1 cellular context compared by ENCODE assay signal in the genomic region with DNA sequence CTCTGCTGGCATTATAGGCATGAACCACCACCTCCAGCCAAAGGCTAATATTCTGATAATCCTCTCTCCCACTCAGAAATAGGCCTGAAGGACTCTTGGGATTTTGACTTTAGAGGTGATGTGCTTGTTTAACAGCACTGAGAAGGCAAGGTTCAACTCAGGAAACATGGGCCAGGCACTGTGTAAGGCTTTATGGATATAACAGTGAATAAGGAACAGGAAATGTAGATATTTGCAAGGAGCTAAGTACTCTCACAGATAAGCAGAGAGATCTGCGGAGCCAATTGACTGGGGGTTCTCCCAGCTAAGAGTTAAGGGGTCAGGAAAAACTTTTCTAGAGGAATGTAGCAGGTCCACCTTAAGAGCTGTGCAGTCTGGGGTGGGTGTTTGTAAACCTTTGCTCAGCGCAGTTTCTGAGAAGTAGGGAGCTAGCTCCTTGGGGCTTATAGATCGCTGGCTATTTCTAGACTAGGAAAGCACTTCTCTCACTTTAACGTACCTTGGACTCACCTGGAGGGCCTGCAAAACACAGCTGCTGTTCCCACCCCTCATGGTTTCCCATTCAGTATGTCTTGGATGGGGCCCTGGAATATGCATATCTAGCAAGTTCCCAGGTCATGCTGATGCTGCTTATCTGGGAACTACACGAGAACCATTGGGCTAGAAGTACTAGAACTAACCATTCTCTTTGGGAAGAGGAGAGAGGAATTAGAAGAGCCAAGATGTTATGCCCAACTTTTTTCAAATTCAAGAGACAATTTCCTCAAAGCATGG.
TF ChIP-seq lines count a peak whose summit lies in the region.

No MANE protein-coding gene starts in this region.

TF ChIP-seq in K562, 482 proteins besides CTCF, POLR2A, EP300 and RAD21 (continues in another document):
- TF ChIP-seq, protein P1, sequence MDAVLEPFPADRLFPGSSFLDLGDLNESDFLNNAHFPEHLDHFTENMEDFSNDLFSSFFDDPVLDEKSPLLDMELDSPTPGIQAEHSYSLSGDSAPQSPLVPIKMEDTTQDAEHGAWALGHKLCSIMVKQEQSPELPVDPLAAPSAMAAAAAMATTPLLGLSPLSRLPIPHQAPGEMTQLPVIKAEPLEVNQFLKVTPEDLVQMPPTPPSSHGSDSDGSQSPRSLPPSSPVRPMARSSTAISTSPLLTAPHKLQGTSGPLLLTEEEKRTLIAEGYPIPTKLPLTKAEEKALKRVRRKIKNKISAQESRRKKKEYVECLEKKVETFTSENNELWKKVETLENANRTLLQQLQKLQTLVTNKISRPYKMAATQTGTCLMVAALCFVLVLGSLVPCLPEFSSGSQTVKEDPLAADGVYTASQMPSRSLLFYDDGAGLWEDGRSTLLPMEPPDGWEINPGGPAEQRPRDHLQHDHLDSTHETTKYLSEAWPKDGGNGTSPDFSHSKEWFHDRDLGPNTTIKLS (IDR thresholded peaks at IDR 0.05; ENCODE audit: borderline replicate concordance, low read depth), result no peak; the same call in 1 of the 2 replicates
- TF ChIP-seq, protein P2, sequence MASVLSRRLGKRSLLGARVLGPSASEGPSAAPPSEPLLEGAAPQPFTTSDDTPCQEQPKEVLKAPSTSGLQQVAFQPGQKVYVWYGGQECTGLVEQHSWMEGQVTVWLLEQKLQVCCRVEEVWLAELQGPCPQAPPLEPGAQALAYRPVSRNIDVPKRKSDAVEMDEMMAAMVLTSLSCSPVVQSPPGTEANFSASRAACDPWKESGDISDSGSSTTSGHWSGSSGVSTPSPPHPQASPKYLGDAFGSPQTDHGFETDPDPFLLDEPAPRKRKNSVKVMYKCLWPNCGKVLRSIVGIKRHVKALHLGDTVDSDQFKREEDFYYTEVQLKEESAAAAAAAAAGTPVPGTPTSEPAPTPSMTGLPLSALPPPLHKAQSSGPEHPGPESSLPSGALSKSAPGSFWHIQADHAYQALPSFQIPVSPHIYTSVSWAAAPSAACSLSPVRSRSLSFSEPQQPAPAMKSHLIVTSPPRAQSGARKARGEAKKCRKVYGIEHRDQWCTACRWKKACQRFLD (CRISPR knock-in tag; IDR thresholded peaks at IDR 0.05), result no peak
- TF ChIP-seq, protein P3, sequence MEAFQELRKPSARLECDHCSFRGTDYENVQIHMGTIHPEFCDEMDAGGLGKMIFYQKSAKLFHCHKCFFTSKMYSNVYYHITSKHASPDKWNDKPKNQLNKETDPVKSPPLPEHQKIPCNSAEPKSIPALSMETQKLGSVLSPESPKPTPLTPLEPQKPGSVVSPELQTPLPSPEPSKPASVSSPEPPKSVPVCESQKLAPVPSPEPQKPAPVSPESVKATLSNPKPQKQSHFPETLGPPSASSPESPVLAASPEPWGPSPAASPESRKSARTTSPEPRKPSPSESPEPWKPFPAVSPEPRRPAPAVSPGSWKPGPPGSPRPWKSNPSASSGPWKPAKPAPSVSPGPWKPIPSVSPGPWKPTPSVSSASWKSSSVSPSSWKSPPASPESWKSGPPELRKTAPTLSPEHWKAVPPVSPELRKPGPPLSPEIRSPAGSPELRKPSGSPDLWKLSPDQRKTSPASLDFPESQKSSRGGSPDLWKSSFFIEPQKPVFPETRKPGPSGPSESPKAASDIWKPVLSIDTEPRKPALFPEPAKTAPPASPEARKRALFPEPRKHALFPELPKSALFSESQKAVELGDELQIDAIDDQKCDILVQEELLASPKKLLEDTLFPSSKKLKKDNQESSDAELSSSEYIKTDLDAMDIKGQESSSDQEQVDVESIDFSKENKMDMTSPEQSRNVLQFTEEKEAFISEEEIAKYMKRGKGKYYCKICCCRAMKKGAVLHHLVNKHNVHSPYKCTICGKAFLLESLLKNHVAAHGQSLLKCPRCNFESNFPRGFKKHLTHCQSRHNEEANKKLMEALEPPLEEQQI (IDR thresholded peaks at IDR 0.05), result no peak
- TF ChIP-seq HNRNPUL1 (IDR thresholded peaks at IDR 0.05; ENCODE audit: low read length), result no peak
- peak; percentile 5; the same call in 1 of the 2 replicates for TF ChIP-seq DPF2 (IDR thresholded peaks at IDR 0.05)
- TF ChIP-seq, protein P4, sequence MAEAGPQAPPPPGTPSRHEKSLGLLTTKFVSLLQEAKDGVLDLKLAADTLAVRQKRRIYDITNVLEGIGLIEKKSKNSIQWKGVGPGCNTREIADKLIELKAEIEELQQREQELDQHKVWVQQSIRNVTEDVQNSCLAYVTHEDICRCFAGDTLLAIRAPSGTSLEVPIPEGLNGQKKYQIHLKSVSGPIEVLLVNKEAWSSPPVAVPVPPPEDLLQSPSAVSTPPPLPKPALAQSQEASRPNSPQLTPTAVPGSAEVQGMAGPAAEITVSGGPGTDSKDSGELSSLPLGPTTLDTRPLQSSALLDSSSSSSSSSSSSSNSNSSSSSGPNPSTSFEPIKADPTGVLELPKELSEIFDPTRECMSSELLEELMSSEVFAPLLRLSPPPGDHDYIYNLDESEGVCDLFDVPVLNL (CRISPR knock-in tag; IDR thresholded peaks at IDR 0.05; ENCODE audit: low read depth), result no peak
- TF ChIP-seq MAZ (CRISPR knock-in tag; conservative IDR thresholded peaks at IDR 0.05 in 1 of 2, IDR thresholded peaks at IDR 0.05 in 1 of 2), result 0 out of 4 replicates have a peak, but pooled peaks of 1 of the 2 experiments have one; percentile 17
- no peak for TF ChIP-seq HOXB6 (CRISPR knock-in tag; IDR thresholded peaks at IDR 0.05; ENCODE audit: borderline replicate concordance)
- TF ChIP-seq MAFF (IDR thresholded peaks at IDR 0.05; ENCODE audit: low read length), result peak; percentile 11; the same call in 1 of the 2 replicates
- no peak for TF ChIP-seq SNIP1 (IDR thresholded peaks at IDR 0.05; ENCODE audit: low read depth)
- no peak for TF ChIP-seq ATF7 (IDR thresholded peaks at IDR 0.05)
- TF ChIP-seq SRSF3 (IDR thresholded peaks at IDR 0.05; ENCODE audit: insufficient read depth, low read length), result no peak
- TF ChIP-seq RBM22 (IDR thresholded peaks at IDR 0.05; ENCODE audit: low read depth, low read length, poor library complexity, severe bottlenecking), result no peak
- no peak for TF ChIP-seq SMARCA4 (IDR thresholded peaks at IDR 0.05)
- no peak for TF ChIP-seq TEAD1 (CRISPR knock-in tag; IDR thresholded peaks at IDR 0.05)
- peak; percentile 52 for TF ChIP-seq CBFA2T3 (IDR thresholded peaks at IDR 0.05)
- TF ChIP-seq, protein P5, sequence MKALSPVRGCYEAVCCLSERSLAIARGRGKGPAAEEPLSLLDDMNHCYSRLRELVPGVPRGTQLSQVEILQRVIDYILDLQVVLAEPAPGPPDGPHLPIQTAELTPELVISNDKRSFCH (CRISPR knock-in tag; IDR thresholded peaks at IDR 0.05), result no peak
- TF ChIP-seq, protein P5 (tag; IDR thresholded peaks at IDR 0.05), result 0 out of 2 replicates have a peak, but pooled peaks have one; percentile 39
- TF ChIP-seq SAP30 (IDR thresholded peaks at IDR 0.05; ENCODE audit: borderline replicate concordance, insufficient read depth, low read depth, low read length, poor library complexity, severe bottlenecking), result no peak
- TF ChIP-seq, protein P6, sequence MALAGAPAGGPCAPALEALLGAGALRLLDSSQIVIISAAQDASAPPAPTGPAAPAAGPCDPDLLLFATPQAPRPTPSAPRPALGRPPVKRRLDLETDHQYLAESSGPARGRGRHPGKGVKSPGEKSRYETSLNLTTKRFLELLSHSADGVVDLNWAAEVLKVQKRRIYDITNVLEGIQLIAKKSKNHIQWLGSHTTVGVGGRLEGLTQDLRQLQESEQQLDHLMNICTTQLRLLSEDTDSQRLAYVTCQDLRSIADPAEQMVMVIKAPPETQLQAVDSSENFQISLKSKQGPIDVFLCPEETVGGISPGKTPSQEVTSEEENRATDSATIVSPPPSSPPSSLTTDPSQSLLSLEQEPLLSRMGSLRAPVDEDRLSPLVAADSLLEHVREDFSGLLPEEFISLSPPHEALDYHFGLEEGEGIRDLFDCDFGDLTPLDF (CRISPR knock-in tag; IDR thresholded peaks at IDR 0.05), result no peak
- no peak for TF ChIP-seq GABPB2 (CRISPR knock-in tag; conservative IDR thresholded peaks at IDR 0.05)
- no peak for TF ChIP-seq ETV6 (IDR thresholded peaks at IDR 0.05; ENCODE audit: borderline replicate concordance in 1 of 2, low read depth in 2 of 2, low read length in 1 of 2)
- no peak for TF ChIP-seq ETV6 (CRISPR knock-in tag; IDR thresholded peaks at IDR 0.05; ENCODE audit: borderline replicate concordance)
- TF ChIP-seq, protein P7, sequence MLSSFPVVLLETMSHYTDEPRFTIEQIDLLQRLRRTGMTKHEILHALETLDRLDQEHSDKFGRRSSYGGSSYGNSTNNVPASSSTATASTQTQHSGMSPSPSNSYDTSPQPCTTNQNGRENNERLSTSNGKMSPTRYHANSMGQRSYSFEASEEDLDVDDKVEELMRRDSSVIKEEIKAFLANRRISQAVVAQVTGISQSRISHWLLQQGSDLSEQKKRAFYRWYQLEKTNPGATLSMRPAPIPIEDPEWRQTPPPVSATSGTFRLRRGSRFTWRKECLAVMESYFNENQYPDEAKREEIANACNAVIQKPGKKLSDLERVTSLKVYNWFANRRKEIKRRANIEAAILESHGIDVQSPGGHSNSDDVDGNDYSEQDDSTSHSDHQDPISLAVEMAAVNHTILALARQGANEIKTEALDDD (IDR thresholded peaks at IDR 0.05), result no peak
- no peak for TF ChIP-seq RBM14 (IDR thresholded peaks at IDR 0.05; ENCODE audit: borderline replicate concordance, insufficient read depth, low read depth, low read length)
- TF ChIP-seq NR1H2 (CRISPR knock-in tag; IDR thresholded peaks at IDR 0.05), result no peak
- 0 out of 2 replicates have a peak, but pooled peaks have one; percentile 35 for TF ChIP-seq RB1 (IDR thresholded peaks at IDR 0.05; ENCODE audit: low read depth)
- TF ChIP-seq HNRNPH1 (optimal IDR thresholded peaks at IDR 0.05; ENCODE audit: low read depth, low read length), result no peak
- TF ChIP-seq, protein P8, sequence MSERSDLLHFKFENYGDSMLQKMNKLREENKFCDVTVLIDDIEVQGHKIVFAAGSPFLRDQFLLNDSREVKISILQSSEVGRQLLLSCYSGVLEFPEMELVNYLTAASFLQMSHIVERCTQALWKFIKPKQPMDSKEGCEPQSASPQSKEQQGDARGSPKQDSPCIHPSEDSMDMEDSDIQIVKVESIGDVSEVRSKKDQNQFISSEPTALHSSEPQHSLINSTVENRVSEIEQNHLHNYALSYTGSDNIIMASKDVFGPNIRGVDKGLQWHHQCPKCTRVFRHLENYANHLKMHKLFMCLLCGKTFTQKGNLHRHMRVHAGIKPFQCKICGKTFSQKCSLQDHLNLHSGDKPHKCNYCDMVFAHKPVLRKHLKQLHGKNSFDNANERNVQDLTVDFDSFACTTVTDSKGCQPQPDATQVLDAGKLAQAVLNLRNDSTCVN (CRISPR knock-in tag; IDR thresholded peaks at IDR 0.05), result no peak
- no peak for TF ChIP-seq ZNF184 (CRISPR knock-in tag; IDR thresholded peaks at IDR 0.05)
- no peak for TF ChIP-seq KLF16 (IDR thresholded peaks at IDR 0.05)
- TF ChIP-seq, protein P9, sequence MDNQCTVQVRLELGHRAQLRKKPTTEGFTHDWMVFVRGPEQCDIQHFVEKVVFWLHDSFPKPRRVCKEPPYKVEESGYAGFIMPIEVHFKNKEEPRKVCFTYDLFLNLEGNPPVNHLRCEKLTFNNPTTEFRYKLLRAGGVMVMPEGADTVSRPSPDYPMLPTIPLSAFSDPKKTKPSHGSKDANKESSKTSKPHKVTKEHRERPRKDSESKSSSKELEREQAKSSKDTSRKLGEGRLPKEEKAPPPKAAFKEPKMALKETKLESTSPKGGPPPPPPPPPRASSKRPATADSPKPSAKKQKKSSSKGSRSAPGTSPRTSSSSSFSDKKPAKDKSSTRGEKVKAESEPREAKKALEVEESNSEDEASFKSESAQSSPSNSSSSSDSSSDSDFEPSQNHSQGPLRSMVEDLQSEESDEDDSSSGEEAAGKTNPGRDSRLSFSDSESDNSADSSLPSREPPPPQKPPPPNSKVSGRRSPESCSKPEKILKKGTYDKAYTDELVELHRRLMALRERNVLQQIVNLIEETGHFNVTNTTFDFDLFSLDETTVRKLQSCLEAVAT (IDR thresholded peaks at IDR 0.05), result no peak
- TF ChIP-seq LCOR (CRISPR knock-in tag; IDR thresholded peaks at IDR 0.05), result no peak
- no peak for TF ChIP-seq SP2 (IDR thresholded peaks at IDR 0.05; ENCODE audit: extremely low read depth, low read depth, low read length, poor library complexity, severe bottlenecking)
- TF ChIP-seq, protein P10, sequence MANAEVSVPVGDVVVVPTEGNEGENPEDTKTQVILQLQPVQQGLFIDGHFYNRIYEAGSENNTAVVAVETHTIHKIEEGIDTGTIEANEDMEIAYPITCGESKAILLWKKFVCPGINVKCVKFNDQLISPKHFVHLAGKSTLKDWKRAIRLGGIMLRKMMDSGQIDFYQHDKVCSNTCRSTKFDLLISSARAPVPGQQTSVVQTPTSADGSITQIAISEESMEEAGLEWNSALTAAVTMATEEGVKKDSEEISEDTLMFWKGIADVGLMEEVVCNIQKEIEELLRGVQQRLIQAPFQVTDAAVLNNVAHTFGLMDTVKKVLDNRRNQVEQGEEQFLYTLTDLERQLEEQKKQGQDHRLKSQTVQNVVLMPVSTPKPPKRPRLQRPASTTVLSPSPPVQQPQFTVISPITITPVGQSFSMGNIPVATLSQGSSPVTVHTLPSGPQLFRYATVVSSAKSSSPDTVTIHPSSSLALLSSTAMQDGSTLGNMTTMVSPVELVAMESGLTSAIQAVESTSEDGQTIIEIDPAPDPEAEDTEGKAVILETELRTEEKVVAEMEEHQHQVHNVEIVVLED (CRISPR knock-in tag; IDR thresholded peaks at IDR 0.05), result no peak
- TF ChIP-seq JUND (IDR thresholded peaks at IDR 0.05; ENCODE audit: borderline replicate concordance, low read depth, low read length), result no peak
- 0 out of 3 replicates have a peak, but pooled peaks have one; percentile 13 for TF ChIP-seq JUND (tag; IDR thresholded peaks at IDR 0.05; ENCODE audit: borderline replicate concordance, low read depth, low read length)
- TF ChIP-seq MTA3 (IDR thresholded peaks at IDR 0.05; ENCODE audit: borderline replicate concordance), result 0 out of 2 replicates have a peak, but pooled peaks have one; percentile 28
- no peak for TF ChIP-seq GTF2E2 (tag; IDR thresholded peaks at IDR 0.05)
- no peak for TF ChIP-seq THRAP3 (IDR thresholded peaks at IDR 0.05; ENCODE audit: borderline replicate concordance)
- TF ChIP-seq, protein P11, sequence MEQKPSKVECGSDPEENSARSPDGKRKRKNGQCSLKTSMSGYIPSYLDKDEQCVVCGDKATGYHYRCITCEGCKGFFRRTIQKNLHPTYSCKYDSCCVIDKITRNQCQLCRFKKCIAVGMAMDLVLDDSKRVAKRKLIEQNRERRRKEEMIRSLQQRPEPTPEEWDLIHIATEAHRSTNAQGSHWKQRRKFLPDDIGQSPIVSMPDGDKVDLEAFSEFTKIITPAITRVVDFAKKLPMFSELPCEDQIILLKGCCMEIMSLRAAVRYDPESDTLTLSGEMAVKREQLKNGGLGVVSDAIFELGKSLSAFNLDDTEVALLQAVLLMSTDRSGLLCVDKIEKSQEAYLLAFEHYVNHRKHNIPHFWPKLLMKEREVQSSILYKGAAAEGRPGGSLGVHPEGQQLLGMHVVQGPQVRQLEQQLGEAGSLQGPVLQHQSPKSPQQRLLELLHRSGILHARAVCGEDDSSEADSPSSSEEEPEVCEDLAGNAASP (IDR thresholded peaks at IDR 0.05), result no peak
- TF ChIP-seq, protein P12, sequence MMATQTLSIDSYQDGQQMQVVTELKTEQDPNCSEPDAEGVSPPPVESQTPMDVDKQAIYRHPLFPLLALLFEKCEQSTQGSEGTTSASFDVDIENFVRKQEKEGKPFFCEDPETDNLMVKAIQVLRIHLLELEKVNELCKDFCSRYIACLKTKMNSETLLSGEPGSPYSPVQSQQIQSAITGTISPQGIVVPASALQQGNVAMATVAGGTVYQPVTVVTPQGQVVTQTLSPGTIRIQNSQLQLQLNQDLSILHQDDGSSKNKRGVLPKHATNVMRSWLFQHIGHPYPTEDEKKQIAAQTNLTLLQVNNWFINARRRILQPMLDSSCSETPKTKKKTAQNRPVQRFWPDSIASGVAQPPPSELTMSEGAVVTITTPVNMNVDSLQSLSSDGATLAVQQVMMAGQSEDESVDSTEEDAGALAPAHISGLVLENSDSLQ (IDR thresholded peaks at IDR 0.05), result no peak
